In genomic region chr4:21780158-21780557, GRCh38 we compare ENCODE assay signal across 25 cellular contexts.
DNase-seq lines count a peak whose midpoint lies in the region; ATAC-seq and TF ChIP-seq lines count a peak whose summit lies in the region.
"Had no signal": no experiment of that assay in that cellular context is flagged by ENCODE, and none has a peak within 500 bp of the region (broad histone marks: within the 10 kb centered on the region; RNA-seq: fewer than 3 reads in every experiment).

No MANE protein-coding gene starts in this region.

- no peak overlapping the region for H3K27ac ChIP-seq in spleen
- H3K27ac ChIP-seq: ascending aorta, heart right ventricle, KMS-11, suprapubic skin had no signal

- TF ChIP-seq POLR2A in spleen (IDR thresholded peaks at IDR 0.05) = no peak

- TF ChIP-seq CTCF in spleen (IDR thresholded peaks at IDR 0.05 in 8 of 11, conservative IDR thresholded peaks at IDR 0.05 in 3 of 11) = no peak

- peak; percentile 51 for ATAC-seq in SK-N-SH treated with all-trans-retinoic acid at 6 μM for 48 hours
- ATAC-seq: activated T-helper 17 cell treated with anti-CD3 and anti-CD28 coated beads, Interleukin-2, amount 50 U/mL, for 72 hours; heart right ventricle; naive thymus-derived CD4-positive, alpha-beta T cell had no signal

- H3K27me3 ChIP-seq in spleen (replicated peaks in 1 of 7) = peaks cover 0 to 9% (median 0%) of the 10 kb centered on the region in 7 donors
- H3K27me3 ChIP-seq: ascending aorta had no signal

- intact Hi-C loops in spleen (cut with DNase I; ENCODE audit: low total_unique reads) = no loop called here

- H3K4me3 ChIP-seq in spleen = no peak overlapping the region
- H3K4me3 ChIP-seq: ascending aorta, heart right ventricle, smooth muscle cell, suprapubic skin had no signal

- peak; percentile 89 for DNase-seq in DMS 273 (lab: John Stamatoyannopoulos, UW; ENCODE audit: unreplicated experiment)
- DNase-seq in HT1080 (ENCODE audit: low read depth) = peak; percentile 74
- peak; percentile 54 for DNase-seq in glomerular visceral epithelial cell (ENCODE audit: extremely low spot score)
- DNase-seq in COR-L47 (lab: John Stamatoyannopoulos, UW) = no peak
- no peak for DNase-seq in spleen
- no peak for DNase-seq in inferior parietal cortex (ENCODE audit: extremely low spot score)
- DNase-seq in HUDEP-2 (lab: John Stamatoyannopoulos, UW; ENCODE audit: unreplicated experiment in 76 of 76) = no peak
- DNase-seq: activated CD4-positive, alpha-beta memory T cell treated with anti-CD3 and anti-CD28 coated beads for 36 hours; activated CD4-positive, CD25-positive, alpha-beta regulatory T cell; activated CD8-positive, alpha-beta memory T cell treated with anti-CD3 and anti-CD28 coated beads, Interleukin-2, amount 50 U/mL, for 48 hours; BE2C; heart right ventricle; naive thymus-derived CD4-positive, alpha-beta T cell; NCI-H1048; NCI-H187; NCI-H226; NCI-H774; nucleus accumbens; SW 1271 had no signal

- H3K4me1 ChIP-seq in spleen = no peaks in the 10 kb centered on the region
- H3K4me1 ChIP-seq: ascending aorta, BE2C, heart right ventricle, suprapubic skin had no signal

- H3K36me3 ChIP-seq in spleen = no peaks in the 10 kb centered on the region
- H3K36me3 ChIP-seq: ascending aorta, BE2C, heart right ventricle, suprapubic skin had no signal

- no peaks in the 10 kb centered on the region for H3K9me3 ChIP-seq in spleen
- H3K9me3 ChIP-seq: ascending aorta, BE2C, heart right ventricle, suprapubic skin had no signal

TF ChIP-seq in SK-N-SH treated with all-trans-retinoic acid at 6 μM for 48 hours, 23 proteins besides CTCF, POLR2A, EP300 and RAD21:
- TF ChIP-seq BACH2 (CRISPR knock-in tag; IDR thresholded peaks at IDR 0.05; ENCODE audit: borderline replicate concordance) = no peak
- TF ChIP-seq ZFP30 (CRISPR knock-in tag; IDR thresholded peaks at IDR 0.05) = no peak
- TF ChIP-seq TSHZ2 (CRISPR knock-in tag; IDR thresholded peaks at IDR 0.05) = no peak
- no peak for TF ChIP-seq ZFP3 (CRISPR knock-in tag; IDR thresholded peaks at IDR 0.05)
- TF ChIP-seq, protein P1, sequence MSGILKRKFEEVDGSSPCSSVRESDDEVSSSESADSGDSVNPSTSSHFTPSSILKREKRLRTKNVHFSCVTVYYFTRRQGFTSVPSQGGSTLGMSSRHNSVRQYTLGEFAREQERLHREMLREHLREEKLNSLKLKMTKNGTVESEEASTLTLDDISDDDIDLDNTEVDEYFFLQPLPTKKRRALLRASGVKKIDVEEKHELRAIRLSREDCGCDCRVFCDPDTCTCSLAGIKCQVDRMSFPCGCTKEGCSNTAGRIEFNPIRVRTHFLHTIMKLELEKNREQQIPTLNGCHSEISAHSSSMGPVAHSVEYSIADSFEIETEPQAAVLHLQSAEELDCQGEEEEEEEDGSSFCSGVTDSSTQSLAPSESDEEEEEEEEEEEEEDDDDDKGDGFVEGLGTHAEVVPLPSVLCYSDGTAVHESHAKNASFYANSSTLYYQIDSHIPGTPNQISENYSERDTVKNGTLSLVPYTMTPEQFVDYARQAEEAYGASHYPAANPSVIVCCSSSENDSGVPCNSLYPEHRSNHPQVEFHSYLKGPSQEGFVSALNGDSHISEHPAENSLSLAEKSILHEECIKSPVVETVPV (CRISPR knock-in tag; IDR thresholded peaks at IDR 0.05) = no peak
- TF ChIP-seq TCF4 (CRISPR knock-in tag; IDR thresholded peaks at IDR 0.05; ENCODE audit: borderline replicate concordance) = no peak
- TF ChIP-seq ZNF8 (CRISPR knock-in tag; IDR thresholded peaks at IDR 0.05) = no peak
- TF ChIP-seq ZNF565 (CRISPR knock-in tag; conservative IDR thresholded peaks at IDR 0.05; ENCODE audit: low read depth) = no peak
- TF ChIP-seq ZC3H10 (CRISPR knock-in tag; IDR thresholded peaks at IDR 0.05) = no peak
- no peak for TF ChIP-seq POU6F1 (CRISPR knock-in tag; IDR thresholded peaks at IDR 0.05; ENCODE audit: borderline replicate concordance, low read depth)
- TF ChIP-seq ISL1 (CRISPR knock-in tag; IDR thresholded peaks at IDR 0.05) = no peak
- TF ChIP-seq PPARA (CRISPR knock-in tag; IDR thresholded peaks at IDR 0.05; ENCODE audit: borderline replicate concordance) = no peak
- no peak for TF ChIP-seq GLIS3 (CRISPR knock-in tag; IDR thresholded peaks at IDR 0.05)
- TF ChIP-seq, protein P2, sequence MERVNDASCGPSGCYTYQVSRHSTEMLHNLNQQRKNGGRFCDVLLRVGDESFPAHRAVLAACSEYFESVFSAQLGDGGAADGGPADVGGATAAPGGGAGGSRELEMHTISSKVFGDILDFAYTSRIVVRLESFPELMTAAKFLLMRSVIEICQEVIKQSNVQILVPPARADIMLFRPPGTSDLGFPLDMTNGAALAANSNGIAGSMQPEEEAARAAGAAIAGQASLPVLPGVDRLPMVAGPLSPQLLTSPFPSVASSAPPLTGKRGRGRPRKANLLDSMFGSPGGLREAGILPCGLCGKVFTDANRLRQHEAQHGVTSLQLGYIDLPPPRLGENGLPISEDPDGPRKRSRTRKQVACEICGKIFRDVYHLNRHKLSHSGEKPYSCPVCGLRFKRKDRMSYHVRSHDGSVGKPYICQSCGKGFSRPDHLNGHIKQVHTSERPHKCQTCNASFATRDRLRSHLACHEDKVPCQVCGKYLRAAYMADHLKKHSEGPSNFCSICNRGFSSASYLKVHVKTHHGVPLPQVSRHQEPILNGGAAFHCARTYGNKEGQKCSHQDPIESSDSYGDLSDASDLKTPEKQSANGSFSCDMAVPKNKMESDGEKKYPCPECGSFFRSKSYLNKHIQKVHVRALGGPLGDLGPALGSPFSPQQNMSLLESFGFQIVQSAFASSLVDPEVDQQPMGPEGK (CRISPR knock-in tag; IDR thresholded peaks at IDR 0.05; ENCODE audit: borderline replicate concordance) = no peak
- TF ChIP-seq CSDC2 (CRISPR knock-in tag; IDR thresholded peaks at IDR 0.05) = no peak

Comparison
In these comparisons a context has a peak if more than half of its experiments do, and no peak if none do; other contexts are left out.
1. DNase-seq: peak in DMS 273 (single experiment), HT1080 (single experiment) and glomerular visceral epithelial cell (single experiment); none in COR-L47 (single experiment), spleen (single experiment), inferior parietal cortex (single experiment) and HUDEP-2 (0 of 76).